Comparison of ENCODE assay signal across 8 cellular contexts in the genomic region with DNA sequence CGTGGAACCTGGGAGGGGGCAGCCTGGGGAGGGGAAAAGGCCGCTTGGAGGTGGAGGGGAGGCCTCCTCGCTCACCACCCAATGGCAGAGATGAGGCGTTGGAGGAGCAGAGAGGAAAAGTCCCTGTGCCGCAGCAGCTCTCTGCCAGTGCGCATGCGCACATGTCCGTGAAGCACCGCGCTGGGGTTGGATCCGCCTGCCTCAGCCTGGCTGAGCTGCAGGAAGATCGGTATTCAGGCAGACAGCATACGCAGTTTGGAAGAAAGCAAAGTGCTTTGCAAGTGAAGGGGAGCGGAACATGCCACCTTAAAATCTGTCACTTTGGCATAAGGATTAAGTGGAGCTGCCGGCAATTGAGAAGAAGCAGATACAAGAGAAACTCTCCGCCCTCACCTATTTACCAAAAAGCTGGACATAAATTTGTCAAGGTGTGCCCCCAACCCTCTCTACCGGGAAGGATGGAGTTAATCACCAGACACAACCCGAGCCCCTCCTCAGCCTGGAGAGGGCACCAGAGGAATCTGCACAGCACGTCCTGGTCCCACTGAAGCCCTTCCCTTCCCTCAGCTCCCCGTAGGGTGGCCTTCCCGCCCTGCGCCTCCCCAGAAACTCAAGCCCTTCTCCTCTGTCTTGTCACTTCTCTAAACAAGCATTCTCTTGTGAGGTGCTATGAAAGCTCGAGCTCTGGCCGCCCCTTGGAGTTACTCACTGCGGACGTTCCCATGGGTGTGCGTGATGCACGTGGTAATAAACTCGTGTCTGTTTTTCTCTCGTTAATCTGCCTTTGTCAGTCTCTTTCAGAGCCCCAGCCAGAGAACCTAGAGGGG. TPM values are rescaled to one million over a fixed set of nuclear protein-coding genes. Genes with fewer than 3 reads are reported as not detected.
A peak's percentile ranks its signal among the peaks of the same experiment; 100 is the strongest.
DNase-seq lines count a peak whose midpoint lies in the region; ATAC-seq lines count a peak whose summit lies in the region.

No MANE protein-coding gene starts in this region.

- in situ Hi-C loops in G401 (cut with HindIII; ENCODE audit: low sequenced_read_pairs): no loop called here

- peak; percentile 96 for DNase-seq in G401 (ENCODE audit: low spot score)
- DNase-seq in NCI-H2227 (lab: John Stamatoyannopoulos, UW; ENCODE audit: unreplicated experiment): peak; percentile 88
- peak; percentile 62 for DNase-seq in activated CD4-positive, alpha-beta T cell treated with anti-CD3 and anti-CD28 coated beads, Interleukin-2, amount 50 U/mL, for 1 hour
- DNase-seq in dedifferentiated amniotic fluid mesenchymal stem cell (ENCODE audit: extremely low spot score): peak; percentile 55
- peak; percentile 45 to 66 for DNase-seq in stimulated activated CD4-positive, alpha-beta T cell treated with anti-CD3 and anti-CD28 coated beads, Interleukin-15, amount 100 ng/mL, for 1 hour (ENCODE audit: low read depth in 1 of 2, low spot score in 1 of 2)
- no peak for DNase-seq in SW 1271 (lab: John Stamatoyannopoulos, UW)

- ATAC-seq in HG02840 (IDR thresholded peaks at IDR 0.05; ENCODE audit: low FRiP score, unreplicated experiment): peak; percentile 81

- no peaks in the 10 kb centered on the region for H3K27me3 ChIP-seq in layer of hippocampus (ENCODE audit: control insufficient read depth, insufficient read depth, low read length)

- H3K27ac ChIP-seq in layer of hippocampus (ENCODE audit: low read depth, low read length): peak overlapping the region; percentile 64

RNA-seq across cellular contexts. Expression of a gene that starts 32.2 kb away (rescaled TPM):
- not detected in 2 replicates for total RNA-seq in G401 (2014; rRNA removed; shearing (Covaris generic))

Comparison
In these comparisons a context has a peak if more than half of its experiments do, and no peak if none do; other contexts are left out.
1. DNase-seq: peak in G401 (single experiment), NCI-H2227 (single experiment), activated CD4-positive, alpha-beta T cell treated with anti-CD3 and anti-CD28 coated beads, Interleukin-2, amount 50 U/mL, for 1 hour (single experiment), dedifferentiated amniotic fluid mesenchymal stem cell (single experiment) and stimulated activated CD4-positive, alpha-beta T cell treated with anti-CD3 and anti-CD28 coated beads, Interleukin-15, amount 100 ng/mL, for 1 hour (2 of 2); none in SW 1271 (0 of 2).